Comparison of ENCODE assay signal across 4 cellular contexts in genomic region chr4:142271832-142272231, GRCh38.
"Had no signal": no experiment of that assay in that cellular context is flagged by ENCODE, and none has a peak within 500 bp of the region (broad histone marks: within the 10 kb centered on the region; RNA-seq: fewer than 3 reads in every experiment).

No MANE protein-coding gene starts in this region.

- H3K4me3 ChIP-seq: GM23338 had no signal

- H3K9me3 Mint-ChIP-seq: GM23338, H9, IgD-negative memory B cell had no signal

- H3K4me3 Mint-ChIP-seq: GM23338, H9, IgD-negative memory B cell had no signal

- H2AFZ ChIP-seq: GM23338 had no signal

- H3K27ac Mint-ChIP-seq: GM23338, H9, IgD-negative memory B cell had no signal

- DNase-seq: H9, HCEC 1CT had no signal

- ATAC-seq: GM23338 had no signal

- H3K4me2 ChIP-seq: GM23338 had no signal

- H3K4me1 Mint-ChIP-seq: IgD-negative memory B cell had no signal

- H3K27me3 Mint-ChIP-seq: IgD-negative memory B cell had no signal
